In the genomic region with DNA sequence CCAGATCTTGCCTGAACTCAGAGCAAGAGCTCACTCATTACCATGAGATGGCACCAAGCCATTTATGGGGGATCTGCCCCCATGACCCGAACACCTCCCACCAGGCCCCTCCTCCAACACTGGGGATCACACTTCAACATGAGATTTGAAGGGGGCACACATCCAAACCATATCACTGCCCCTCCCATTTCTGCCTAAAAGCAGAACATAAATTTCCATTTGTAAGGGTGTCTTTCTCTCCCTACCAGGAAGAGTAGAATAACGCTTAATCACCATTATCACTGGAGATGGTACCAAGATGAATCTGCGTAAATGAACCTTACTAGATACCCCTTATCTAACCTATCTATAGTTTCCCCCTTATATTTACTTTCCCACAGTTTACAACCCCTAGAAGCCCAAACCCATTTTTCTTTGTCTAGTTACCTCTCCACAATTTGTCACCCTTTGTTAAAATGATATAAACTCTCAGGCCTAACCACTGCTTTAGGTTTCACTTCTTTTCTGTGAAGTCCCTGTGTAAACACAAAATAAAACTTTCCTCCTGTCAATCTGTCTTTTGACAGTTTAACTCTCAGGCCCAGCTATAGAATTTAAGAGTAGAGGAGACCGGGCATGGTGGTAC, we compare ENCODE assay signal across 1 cellular context.
TF ChIP-seq lines count a peak whose summit lies in the region.

No MANE protein-coding gene starts in this region.

TF ChIP-seq in GM12878, 131 proteins besides CTCF, POLR2A, EP300 and RAD21 (continued from another document and continues in another):
- no peak for TF ChIP-seq TAF1 (IDR thresholded peaks at IDR 0.05; ENCODE audit: borderline replicate concordance, low read depth, low read length)
- TF ChIP-seq BCLAF1 (IDR thresholded peaks at IDR 0.05): no peak
- no peak for TF ChIP-seq HDAC6 (IDR thresholded peaks at IDR 0.05; ENCODE audit: unreplicated experiment)
- TF ChIP-seq BCL3 (IDR thresholded peaks at IDR 0.05; ENCODE audit: borderline replicate concordance, insufficient read depth, low read depth, low read length, poor library complexity, severe bottlenecking): peak; percentile 57
- TF ChIP-seq NR2C1 (IDR thresholded peaks at IDR 0.05): no peak
- TF ChIP-seq FOXM1 (IDR thresholded peaks at IDR 0.05; ENCODE audit: low read depth, low read length): peak; percentile 55; the same call in 1 of the 2 replicates
- TF ChIP-seq NR2F1 (conservative IDR thresholded peaks at IDR 0.05): peak; percentile 89
- peak; percentile 42; the same call in 1 of the 2 replicates for TF ChIP-seq MEF2A (IDR thresholded peaks at IDR 0.05; ENCODE audit: insufficient read depth, low read depth, low read length)
- TF ChIP-seq IRF4 (IDR thresholded peaks at IDR 0.05; ENCODE audit: low read depth, low read length): 0 out of 2 replicates have a peak, but pooled peaks have one; percentile 61
- no peak for TF ChIP-seq CBX3 (IDR thresholded peaks at IDR 0.05; ENCODE audit: borderline replicate concordance, low read depth)
- peak; percentile 78 for TF ChIP-seq RELA (IDR thresholded peaks at IDR 0.05; ENCODE audit: borderline replicate concordance, partially characterized antibody)
- TF ChIP-seq NFIC (IDR thresholded peaks at IDR 0.05; ENCODE audit: low read depth, low read length): peak; percentile 80; the same call in 1 of the 2 replicates
- TF ChIP-seq TCF12 (IDR thresholded peaks at IDR 0.05; ENCODE audit: low read depth, low read length): no peak
- no peak for TF ChIP-seq MXI1 (IDR thresholded peaks at IDR 0.05; ENCODE audit: low read depth, low read length)
- TF ChIP-seq ESRRA (IDR thresholded peaks at IDR 0.05; ENCODE audit: low read length): no peak
- TF ChIP-seq, protein P1, sequence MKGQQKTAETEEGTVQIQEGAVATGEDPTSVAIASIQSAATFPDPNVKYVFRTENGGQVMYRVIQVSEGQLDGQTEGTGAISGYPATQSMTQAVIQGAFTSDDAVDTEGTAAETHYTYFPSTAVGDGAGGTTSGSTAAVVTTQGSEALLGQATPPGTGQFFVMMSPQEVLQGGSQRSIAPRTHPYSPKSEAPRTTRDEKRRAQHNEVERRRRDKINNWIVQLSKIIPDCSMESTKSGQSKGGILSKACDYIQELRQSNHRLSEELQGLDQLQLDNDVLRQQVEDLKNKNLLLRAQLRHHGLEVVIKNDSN (IDR thresholded peaks at IDR 0.05; ENCODE audit: borderline replicate concordance, extremely low read length, insufficient read depth, low read depth, low read length): no peak
- peak; percentile 63 for TF ChIP-seq ZNF687 (IDR thresholded peaks at IDR 0.05)
- TF ChIP-seq CREM (IDR thresholded peaks at IDR 0.05; ENCODE audit: low read depth): peak; percentile 37; the same call in 1 of the 2 replicates
- TF ChIP-seq, protein P2, sequence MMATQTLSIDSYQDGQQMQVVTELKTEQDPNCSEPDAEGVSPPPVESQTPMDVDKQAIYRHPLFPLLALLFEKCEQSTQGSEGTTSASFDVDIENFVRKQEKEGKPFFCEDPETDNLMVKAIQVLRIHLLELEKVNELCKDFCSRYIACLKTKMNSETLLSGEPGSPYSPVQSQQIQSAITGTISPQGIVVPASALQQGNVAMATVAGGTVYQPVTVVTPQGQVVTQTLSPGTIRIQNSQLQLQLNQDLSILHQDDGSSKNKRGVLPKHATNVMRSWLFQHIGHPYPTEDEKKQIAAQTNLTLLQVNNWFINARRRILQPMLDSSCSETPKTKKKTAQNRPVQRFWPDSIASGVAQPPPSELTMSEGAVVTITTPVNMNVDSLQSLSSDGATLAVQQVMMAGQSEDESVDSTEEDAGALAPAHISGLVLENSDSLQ (IDR thresholded peaks at IDR 0.05): peak; percentile 96
- TF ChIP-seq KDM1A (IDR thresholded peaks at IDR 0.05; ENCODE audit: borderline replicate concordance): no peak
- TF ChIP-seq EZH2 (IDR thresholded peaks at IDR 0.05; ENCODE audit: borderline replicate concordance, control insufficient read depth, low read depth, low read length): no peak
- peak; percentile 97 for TF ChIP-seq MTA2 (IDR thresholded peaks at IDR 0.05; ENCODE audit: low read depth)
- TF ChIP-seq SIX5 (IDR thresholded peaks at IDR 0.05; ENCODE audit: low read depth, low read length, severe bottlenecking): no peak
- TF ChIP-seq NKRF (conservative IDR thresholded peaks at IDR 0.05): no peak
- TF ChIP-seq LARP7 (IDR thresholded peaks at IDR 0.05): no peak
- no peak for TF ChIP-seq STAT1 (conservative IDR thresholded peaks at IDR 0.05)
- TF ChIP-seq ETV6 (conservative IDR thresholded peaks at IDR 0.05 in 1 of 2, IDR thresholded peaks at IDR 0.05 in 1 of 2; ENCODE audit: borderline replicate concordance in 1 of 2, low read depth in 1 of 2): no peak; a peak in 1 of 4 replicates
- no peak for TF ChIP-seq SMAD5 (IDR thresholded peaks at IDR 0.05; ENCODE audit: low read depth)
- TF ChIP-seq SUZ12 (IDR thresholded peaks at IDR 0.05; ENCODE audit: unreplicated experiment): no peak
- TF ChIP-seq USF2 (IDR thresholded peaks at IDR 0.05; ENCODE audit: borderline replicate concordance, low read depth, low read length): no peak
- TF ChIP-seq, protein P3, sequence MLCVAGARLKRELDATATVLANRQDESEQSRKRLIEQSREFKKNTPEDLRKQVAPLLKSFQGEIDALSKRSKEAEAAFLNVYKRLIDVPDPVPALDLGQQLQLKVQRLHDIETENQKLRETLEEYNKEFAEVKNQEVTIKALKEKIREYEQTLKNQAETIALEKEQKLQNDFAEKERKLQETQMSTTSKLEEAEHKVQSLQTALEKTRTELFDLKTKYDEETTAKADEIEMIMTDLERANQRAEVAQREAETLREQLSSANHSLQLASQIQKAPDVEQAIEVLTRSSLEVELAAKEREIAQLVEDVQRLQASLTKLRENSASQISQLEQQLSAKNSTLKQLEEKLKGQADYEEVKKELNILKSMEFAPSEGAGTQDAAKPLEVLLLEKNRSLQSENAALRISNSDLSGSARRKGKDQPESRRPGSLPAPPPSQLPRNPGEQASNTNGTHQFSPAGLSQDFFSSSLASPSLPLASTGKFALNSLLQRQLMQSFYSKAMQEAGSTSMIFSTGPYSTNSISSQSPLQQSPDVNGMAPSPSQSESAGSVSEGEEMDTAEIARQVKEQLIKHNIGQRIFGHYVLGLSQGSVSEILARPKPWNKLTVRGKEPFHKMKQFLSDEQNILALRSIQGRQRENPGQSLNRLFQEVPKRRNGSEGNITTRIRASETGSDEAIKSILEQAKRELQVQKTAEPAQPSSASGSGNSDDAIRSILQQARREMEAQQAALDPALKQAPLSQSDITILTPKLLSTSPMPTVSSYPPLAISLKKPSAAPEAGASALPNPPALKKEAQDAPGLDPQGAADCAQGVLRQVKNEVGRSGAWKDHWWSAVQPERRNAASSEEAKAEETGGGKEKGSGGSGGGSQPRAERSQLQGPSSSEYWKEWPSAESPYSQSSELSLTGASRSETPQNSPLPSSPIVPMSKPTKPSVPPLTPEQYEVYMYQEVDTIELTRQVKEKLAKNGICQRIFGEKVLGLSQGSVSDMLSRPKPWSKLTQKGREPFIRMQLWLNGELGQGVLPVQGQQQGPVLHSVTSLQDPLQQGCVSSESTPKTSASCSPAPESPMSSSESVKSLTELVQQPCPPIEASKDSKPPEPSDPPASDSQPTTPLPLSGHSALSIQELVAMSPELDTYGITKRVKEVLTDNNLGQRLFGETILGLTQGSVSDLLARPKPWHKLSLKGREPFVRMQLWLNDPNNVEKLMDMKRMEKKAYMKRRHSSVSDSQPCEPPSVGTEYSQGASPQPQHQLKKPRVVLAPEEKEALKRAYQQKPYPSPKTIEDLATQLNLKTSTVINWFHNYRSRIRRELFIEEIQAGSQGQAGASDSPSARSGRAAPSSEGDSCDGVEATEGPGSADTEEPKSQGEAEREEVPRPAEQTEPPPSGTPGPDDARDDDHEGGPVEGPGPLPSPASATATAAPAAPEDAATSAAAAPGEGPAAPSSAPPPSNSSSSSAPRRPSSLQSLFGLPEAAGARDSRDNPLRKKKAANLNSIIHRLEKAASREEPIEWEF (IDR thresholded peaks at IDR 0.05; ENCODE audit: insufficient replicate concordance, low read depth, low read length): no peak
